5 cellular contexts compared by ENCODE assay signal in the genomic region with DNA sequence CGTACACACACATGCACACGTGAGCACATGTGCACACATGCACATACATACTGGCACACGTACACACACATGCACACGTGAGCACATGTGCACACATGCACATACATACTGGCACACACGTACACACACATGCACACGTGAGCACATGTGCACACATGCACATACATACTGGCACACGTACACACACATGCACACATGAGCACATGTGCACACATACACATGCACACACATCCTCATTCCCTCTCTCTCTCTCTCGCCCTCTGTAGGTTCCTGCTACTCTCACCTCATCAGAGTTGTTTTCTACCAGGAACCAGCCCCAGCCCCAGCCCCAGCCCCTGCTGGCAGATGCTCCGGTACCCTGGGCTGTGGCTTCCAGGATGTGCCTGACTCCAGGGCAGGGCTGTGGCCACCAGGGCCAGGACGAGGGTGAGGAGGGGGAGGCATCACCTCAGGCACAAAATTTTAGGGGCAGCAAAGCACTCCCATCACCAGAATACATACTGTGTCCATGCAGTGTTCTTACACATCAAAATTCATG. TPM values are rescaled to one million over a fixed set of nuclear protein-coding genes. Genes with fewer than 3 reads are reported as not detected.
"Had no signal": no experiment of that assay in that cellular context is flagged by ENCODE, and none has a peak within 500 bp of the region (broad histone marks: within the 10 kb centered on the region; RNA-seq: fewer than 3 reads in every experiment).

No MANE protein-coding gene starts in this region.

RNA-seq across cellular contexts. Expression of a gene that starts 17.1 kb away (rescaled TPM):
- total RNA-seq: esophagus squamous epithelium, kidney epithelial cell, mononuclear cell, thoracic aorta, upper lobe of right lung had no signal
